ENCODE assay signal across 15 cellular contexts in genomic region chr1:59218521-59219236, GRCh38.
"Had no signal": no experiment of that assay in that cellular context is flagged by ENCODE, and none has a peak within 500 bp of the region (broad histone marks: within the 10 kb centered on the region; RNA-seq: fewer than 3 reads in every experiment).

No MANE protein-coding gene starts in this region.

- H3K9me3 ChIP-seq: esophagus squamous epithelium, lower lobe of right lung, right atrium auricular region had no signal

- H3K27ac Mint-ChIP-seq: activated CD8-positive, alpha-beta T cell treated with anti-CD3 and anti-CD28 coated beads, Interleukin-2, amount 10 ng/mL, durations not matched to agents 7 days and 5 days; T-cell; type B pancreatic cell had no signal

- H3K36me3 Mint-ChIP-seq: T-cell had no signal

- H3K4me1 Mint-ChIP-seq: T-cell had no signal

- ATAC-seq: activated CD8-positive, alpha-beta T cell treated with anti-CD3 and anti-CD28 coated beads, Interleukin-2, amount 10 ng/mL, durations not matched to agents 7 days and 5 days; lower lobe of right lung; naive thymus-derived CD4-positive, alpha-beta T cell; T-cell had no signal

- H3K27me3 ChIP-seq: cardiac muscle cell, esophagus squamous epithelium, right atrium auricular region had no signal

- H3K27me3 Mint-ChIP-seq: T-cell, type B pancreatic cell had no signal

- DNase-seq: activated CD8-positive, alpha-beta memory T cell treated with anti-CD3 and anti-CD28 coated beads, Interleukin-2, amount 50 U/mL, for 48 hours; activated CD8-positive, alpha-beta T cell treated with anti-CD3 and anti-CD28 coated beads, Interleukin-2, amount 10 ng/mL, durations not matched to agents 7 days and 5 days; aorta; esophagus squamous epithelium; hippocampal formation; lower lobe of right lung; naive thymus-derived CD4-positive, alpha-beta T cell; nucleus accumbens; stimulated activated naive CD4-positive, alpha-beta T cell; T-cell; T1000 had no signal

- H3K27ac ChIP-seq: cardiac muscle cell, esophagus squamous epithelium, lower lobe of right lung, right atrium auricular region, VCaP had no signal

- H3K4me1 ChIP-seq: lower lobe of right lung, right atrium auricular region had no signal

- H3K4me3 Mint-ChIP-seq: activated CD8-positive, alpha-beta T cell treated with anti-CD3 and anti-CD28 coated beads, Interleukin-2, amount 10 ng/mL, durations not matched to agents 7 days and 5 days; naive thymus-derived CD4-positive, alpha-beta T cell; T-cell; type B pancreatic cell had no signal

- H3K36me3 ChIP-seq: cardiac muscle cell, esophagus squamous epithelium, lower lobe of right lung, right atrium auricular region had no signal

- H3K4me3 ChIP-seq: cardiac muscle cell, esophagus squamous epithelium, lower lobe of right lung, right atrium auricular region had no signal
